ENCODE assay signal across 8 cellular contexts in the genomic region with DNA sequence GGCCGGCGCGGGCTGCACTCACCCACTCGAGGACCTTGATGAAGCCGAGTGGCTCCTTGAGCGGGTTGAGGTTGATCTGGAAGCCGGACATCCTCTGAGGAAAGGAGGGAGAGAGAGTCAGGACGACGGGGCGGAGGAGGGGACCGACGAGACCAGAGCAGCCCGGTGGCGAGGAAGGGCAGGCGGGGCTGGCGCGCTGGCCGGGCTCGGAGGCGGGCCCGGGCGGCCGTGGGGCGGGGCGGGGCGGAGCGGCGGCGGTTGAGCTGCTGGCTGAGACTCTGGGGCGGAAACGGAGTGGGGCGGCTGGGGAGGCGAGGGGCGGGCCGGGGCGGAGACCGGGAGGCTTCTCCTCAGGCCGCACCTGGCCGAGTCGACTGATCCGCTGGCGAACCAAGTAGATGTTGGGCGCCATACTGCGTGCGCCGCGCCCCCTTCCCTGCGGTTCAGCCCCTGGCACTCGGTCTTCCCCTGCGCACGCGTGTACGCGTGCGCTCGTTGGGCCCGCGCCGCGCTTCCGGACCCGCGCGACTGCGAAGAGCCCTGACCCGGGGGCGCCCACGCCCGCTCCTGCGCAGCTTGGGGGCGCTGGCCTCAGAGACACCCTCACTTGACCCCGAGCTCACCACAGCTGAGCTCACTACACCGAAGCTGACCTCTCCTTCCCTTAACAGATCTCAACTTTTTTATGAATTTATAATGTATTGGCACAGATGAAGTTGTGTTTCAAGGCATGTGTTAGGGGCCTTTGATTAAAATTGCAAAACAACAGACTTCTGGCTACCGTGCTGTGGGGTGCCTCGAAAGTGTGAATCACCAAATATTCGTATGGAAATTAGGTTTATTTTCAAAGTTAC. TPM values are rescaled to one million over a fixed set of nuclear protein-coding genes. Genes with fewer than 3 reads are reported as not detected.
DNase-seq lines count a peak whose midpoint lies in the region; FAIRE-seq and TF ChIP-seq lines count a peak whose summit lies in the region.

A gene (minus strand): TSS at position 195 of the 854 bp plus-strand sequence. CDS start 104 bp downstream, at position 91.

- peak; percentile 87 for TF ChIP-seq POLR2A in H54 (IDR thresholded peaks at IDR 0.05; ENCODE audit: low read depth, low read length)

- H3K36me3 ChIP-seq in neuron (ENCODE audit: insufficient read depth, low read length) (no peaks in the 10 kb centered on the region), subcutaneous abdominal adipose tissue (ENCODE audit: control insufficient read depth in 5 of 5, insufficient read depth in 5 of 5, low read length in 5 of 5) (no peaks in the 10 kb centered on the region)

- peak; percentile 92 for DNase-seq in ELR (ENCODE audit: low read depth)
- DNase-seq in H54 (ENCODE audit: insufficient read length, low spot score), result peak; percentile 84
- DNase-seq in M059J (ENCODE audit: low read depth), result peak; percentile 91
- peak; percentile 62 for DNase-seq in SHP77 treated with DMSO at 0.1 percent for 48 hours (lab: John Stamatoyannopoulos, UW)
- peak; percentile 89 for DNase-seq in activated gamma-delta T cell (lab: John Stamatoyannopoulos, UW)
- peak; percentile 90 to 96 for DNase-seq in foreskin fibroblast

- H3K27ac ChIP-seq in subcutaneous abdominal adipose tissue (ENCODE audit: low read depth, low read length), result peak within 1 kb of the TSS; percentile 96

- H3K9me3 ChIP-seq in neuron (ENCODE audit: low read length) (no peaks in the 10 kb centered on the region), subcutaneous abdominal adipose tissue (ENCODE audit: control insufficient read depth in 5 of 5, low read length in 5 of 5) (no peaks in the 10 kb centered on the region)

- H3K9ac ChIP-seq in subcutaneous abdominal adipose tissue (ENCODE audit: low read length in 5 of 5), result peak within 1 kb of the TSS; percentile 92 to 97 (median 95)

- H3K27me3 ChIP-seq in neuron (ENCODE audit: insufficient read depth, low read length), result peaks cover 4% of the 10 kb centered on the region
- no peaks in the 10 kb centered on the region for H3K27me3 ChIP-seq in subcutaneous abdominal adipose tissue (ENCODE audit: control insufficient read depth in 5 of 5, insufficient read depth in 4 of 5, low read length in 5 of 5)

- H3K4me3 ChIP-seq in foreskin fibroblast (ENCODE audit: low read depth in 1 of 2, low read length in 2 of 2) (peak within 1 kb of the TSS; percentile 63 to 86), neuron (ENCODE audit: low read length) (peak within 1 kb of the TSS; percentile 99), subcutaneous abdominal adipose tissue (ENCODE audit: low read depth in 1 of 5, low read length in 5 of 5) (peak within 1 kb of the TSS; percentile 79 to 87 (median 84))

- H2AFZ ChIP-seq in neuron (ENCODE audit: low read depth, low read length), result peak within 1 kb of the TSS; percentile 94

- TF ChIP-seq CTCF in foreskin fibroblast (IDR thresholded peaks at IDR 0.05; ENCODE audit: low read depth, low read length), result no peak

- H3K4me1 ChIP-seq in neuron (ENCODE audit: insufficient read depth, low read length) (peaks cover 29% of the 10 kb centered on the region), subcutaneous abdominal adipose tissue (ENCODE audit: control insufficient read depth in 5 of 5, insufficient read depth in 5 of 5, low read length in 5 of 5) (peaks cover 0 to 39% (median 36%) of the 10 kb centered on the region in 5 donors)

- no peak for FAIRE-seq in H54 (lab: Jason Lieb, UNC)

RNA-seq across cellular contexts. Expression of the gene that starts here (rescaled TPM):
- total RNA-seq in M059J (2014; rRNA removed; shearing (Covaris generic)), result 69.0 and 98.5 TPM in 2 replicates

Comparison
In these comparisons a context has a peak if more than half of its experiments do, and no peak if none do; other contexts are left out.
1. Peak in every context shown above with its lines: DNase-seq, H3K4me3 ChIP-seq and H3K27ac ChIP-seq.